In the genomic region with DNA sequence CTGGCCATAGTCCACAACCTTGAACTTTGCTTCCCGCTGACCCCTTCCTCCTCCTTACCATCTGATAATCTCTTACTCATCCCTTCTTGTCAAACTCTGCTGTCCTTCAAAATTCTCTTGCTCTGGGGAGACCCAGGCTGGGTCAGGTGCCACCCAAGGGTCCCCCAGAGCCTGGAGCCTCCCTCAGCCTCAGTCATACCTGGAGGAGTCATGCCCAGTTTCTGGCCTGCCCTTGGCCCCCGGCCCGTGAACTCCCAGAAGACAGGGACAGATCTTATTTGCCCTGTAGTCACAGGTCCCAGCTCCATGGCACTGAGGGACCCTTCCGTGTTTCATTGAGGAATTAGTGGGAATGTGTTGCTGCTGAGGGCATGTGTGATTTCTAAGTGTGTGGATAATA, we compare ENCODE assay signal across 14 cellular contexts. TPM values are rescaled to one million over a fixed set of nuclear protein-coding genes. Genes with fewer than 3 reads are reported as not detected.
DNase-seq lines count a peak whose midpoint lies in the region; ATAC-seq and TF ChIP-seq lines count a peak whose summit lies in the region.
"Had no signal": no experiment of that assay in that cellular context is flagged by ENCODE, and none has a peak within 500 bp of the region (broad histone marks: within the 10 kb centered on the region; RNA-seq: fewer than 3 reads in every experiment).

No MANE protein-coding gene starts in this region.

- H3K27ac ChIP-seq in sigmoid colon: no peak overlapping the region
- H3K27ac ChIP-seq: A549 had no signal

- H3K36me3 Mint-ChIP-seq in central memory CD8-positive, alpha-beta T cell (ENCODE audit: insufficient read depth): no peaks in the 10 kb centered on the region
- no peaks in the 10 kb centered on the region for H3K36me3 Mint-ChIP-seq in neural crest cell (ENCODE audit: low read depth)
- H3K36me3 Mint-ChIP-seq: CD14-positive monocyte; CD8-positive, alpha-beta T cell had no signal

- ATAC-seq in central memory CD8-positive, alpha-beta T cell (replicated peaks; ENCODE audit: extremely low read depth, poor library complexity, severe bottlenecking): no peak
- ATAC-seq: A549; CD8-positive, alpha-beta T cell had no signal

- intact Hi-C loops in sigmoid colon (cut with DNase I): no loop called here

- H3K4me1 ChIP-seq in sigmoid colon: peaks cover 0 to 4% (median 0%) of the 10 kb centered on the region in 4 donors
- H3K4me1 ChIP-seq: A549, BE2C had no signal

- H3K9me3 ChIP-seq in sigmoid colon: no peaks in the 10 kb centered on the region
- H3K9me3 ChIP-seq: A549, BE2C had no signal

- H3K27ac Mint-ChIP-seq in central memory CD8-positive, alpha-beta T cell (ENCODE audit: low read depth): peak overlapping the region; percentile 17
- peak overlapping the region; percentile 46 for H3K27ac Mint-ChIP-seq in neural crest cell (ENCODE audit: unreplicated experiment)
- H3K27ac Mint-ChIP-seq: CD8-positive, alpha-beta T cell had no signal

- TF ChIP-seq CTCF in neural crest cell (conservative IDR thresholded peaks at IDR 0.05) (no peak), sigmoid colon (IDR thresholded peaks at IDR 0.05) (no peak)

- no peaks in the 10 kb centered on the region for H3K4me1 Mint-ChIP-seq in central memory CD8-positive, alpha-beta T cell
- H3K4me1 Mint-ChIP-seq in neural crest cell: no peaks in the 10 kb centered on the region
- H3K4me1 Mint-ChIP-seq: CD14-positive monocyte had no signal

- no peak overlapping the region for H3K4me3 Mint-ChIP-seq in central memory CD8-positive, alpha-beta T cell
- H3K4me3 Mint-ChIP-seq in neural crest cell: no peak overlapping the region
- H3K4me3 Mint-ChIP-seq: CD14-positive monocyte; CD8-positive, alpha-beta T cell had no signal

- TF ChIP-seq EP300 in sigmoid colon (IDR thresholded peaks at IDR 0.05): no peak

- WGBS in sigmoid colon, 2 donors: 69 to 78% methylated on average over 4 of the region's 4 CpGs

- H3K36me3 ChIP-seq in H7 (replicated peaks; ENCODE audit: control insufficient read depth, insufficient read depth, low read length): no peaks in the 10 kb centered on the region
- H3K36me3 ChIP-seq in sigmoid colon: no peaks in the 10 kb centered on the region
- H3K36me3 ChIP-seq: BE2C had no signal

- no peaks in the 10 kb centered on the region for H3K9me3 Mint-ChIP-seq in central memory CD8-positive, alpha-beta T cell
- H3K9me3 Mint-ChIP-seq in neural crest cell: no peaks in the 10 kb centered on the region
- H3K9me3 Mint-ChIP-seq: CD14-positive monocyte; CD8-positive, alpha-beta T cell had no signal

- peak; percentile 19 for DNase-seq in H7
- no peak for DNase-seq in central memory CD8-positive, alpha-beta T cell (ENCODE audit: low spot score in 2 of 2)
- DNase-seq in neural crest cell (ENCODE audit: low read depth, low spot score): no peak
- DNase-seq in sigmoid colon: peak; percentile 35
- no peak for DNase-seq in NCI-H748 treated with DMSO at 0.1 percent for 48 hours (lab: John Stamatoyannopoulos, UW)
- DNase-seq in C1 segment of cervical spinal cord (lab: John Stamatoyannopoulos, UW): no peak
- no peak for DNase-seq in NCI-H1694 (lab: John Stamatoyannopoulos, UW)
- DNase-seq: BE2C; CD8-positive, alpha-beta T cell; COR-L47; DND-41; GDM1 had no signal

- peaks cover 43% of the 10 kb centered on the region for H3K27me3 Mint-ChIP-seq in central memory CD8-positive, alpha-beta T cell
- H3K27me3 Mint-ChIP-seq in neural crest cell (ENCODE audit: low read depth): peaks cover 59% of the 10 kb centered on the region

- H3K27me3 ChIP-seq in H7 (ENCODE audit: control insufficient read depth, insufficient read depth, low read length) (no peaks in the 10 kb centered on the region; the same call in 1 of the 2 replicates), sigmoid colon (peaks cover 7 to 18% (median 15%) of the 10 kb centered on the region in 3 donors)

- TF ChIP-seq POLR2A in sigmoid colon (IDR thresholded peaks at IDR 0.05): no peak

- H3K4me3 ChIP-seq in H7 (ENCODE audit: insufficient read depth, low read depth, low read length): no peak overlapping the region
- no peak overlapping the region for H3K4me3 ChIP-seq in sigmoid colon
- H3K4me3 ChIP-seq: A549 had no signal

RNA-seq across cellular contexts. Expression of a gene that starts 4.7 kb away (rescaled TPM):
- total RNA-seq in H7 (2014; rRNA removed; shearing (Covaris generic)): 1.5 and 1.7 TPM in 2 replicates
- total RNA-seq in neural crest cell (not detected in 2 replicates), sigmoid colon (under 1 TPM in 1 of 4 donors, not detected in 3; 0.28 TPM)
- under 1 TPM in 1 of 3 donors, not detected in 2; 0.04 TPM for polyA plus RNA-seq in sigmoid colon
- total RNA-seq: CD8-positive, alpha-beta T cell had no signal
- polyA plus RNA-seq: CD14-positive monocyte had no signal

RNA-seq across cellular contexts. Expression of a gene that starts 17.1 kb away (rescaled TPM):
- 25.3 and 29.7 TPM in 2 replicates for total RNA-seq in H7 (2014; rRNA removed; shearing (Covaris generic))
- total RNA-seq in neural crest cell (not detected in 2 replicates), sigmoid colon (1 to 10 TPM in 3 of 4 donors, under 1 TPM in 1; 0.54 to 8.3 (median 3.0) TPM)
- 1 to 10 TPM in 2 of 3 donors, under 1 TPM in 1; 0.46 to 2.4 (median 1.8) TPM for polyA plus RNA-seq in sigmoid colon
- total RNA-seq: CD8-positive, alpha-beta T cell had no signal
- polyA plus RNA-seq: CD14-positive monocyte had no signal

Comparison
In these comparisons a context has a peak if more than half of its experiments do, and no peak if none do; other contexts are left out.
1. DNase-seq: peak in H7 (single experiment) and sigmoid colon (single experiment); none in central memory CD8-positive, alpha-beta T cell (0 of 2), neural crest cell (single experiment), NCI-H748 treated with DMSO at 0.1 percent for 48 hours (single experiment), C1 segment of cervical spinal cord (0 of 14) and NCI-H1694 (single experiment).